Comparison of ENCODE assay signal across 10 cellular contexts in the genomic region with DNA sequence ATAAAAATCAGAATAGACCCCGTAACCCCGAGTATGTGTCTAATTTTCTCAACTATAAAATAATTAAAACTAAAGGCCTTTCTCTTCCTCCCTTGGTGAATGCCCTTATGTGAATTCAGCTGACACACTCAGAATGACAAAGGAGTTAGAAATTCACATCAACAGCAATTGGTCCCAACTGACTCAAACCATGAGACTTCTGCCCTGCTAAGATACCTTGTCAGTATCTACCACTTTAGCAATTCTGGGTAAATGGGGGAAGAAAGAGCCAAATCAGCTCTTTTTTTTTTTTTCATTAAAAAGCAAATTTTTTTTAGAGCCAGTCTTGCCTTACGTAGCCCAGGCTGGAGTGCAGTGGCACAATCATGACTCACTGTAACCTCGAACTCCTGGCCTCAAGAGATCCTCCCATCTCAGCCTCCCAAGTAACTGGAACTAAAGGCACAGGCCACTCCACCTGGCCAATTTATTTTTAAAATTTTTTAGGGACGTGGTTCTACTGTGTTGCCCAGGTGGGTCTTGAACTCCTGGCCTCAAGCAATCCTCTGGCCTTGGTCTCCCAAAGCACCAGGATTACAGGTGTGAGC. TPM values are rescaled to one million over a fixed set of nuclear protein-coding genes. Genes with fewer than 3 reads are reported as not detected.
DNase-seq lines count a peak whose midpoint lies in the region; ATAC-seq, FAIRE-seq and TF ChIP-seq lines count a peak whose summit lies in the region.
"Had no signal": no experiment of that assay in that cellular context is flagged by ENCODE, and none has a peak within 500 bp of the region (broad histone marks: within the 10 kb centered on the region; RNA-seq: fewer than 3 reads in every experiment).

No MANE protein-coding gene starts in this region.

- H3K4me2 ChIP-seq in A549 = peak overlapping the region; percentile 69
- no peak overlapping the region for H3K4me2 ChIP-seq in IMR-90 (ENCODE audit: low read depth, low read length)

- no peak for TF ChIP-seq EP300 in A549 (IDR thresholded peaks at IDR 0.05)

- H3K27me3 ChIP-seq in IMR-90 (ENCODE audit: control insufficient read depth, insufficient read depth, low read length) (no peaks in the 10 kb centered on the region), brain microvascular endothelial cell (replicated peaks) (no peaks in the 10 kb centered on the region)

- peaks cover 13 to 31% of the 10 kb centered on the region in 2 experiments; a peak in 3 of 4 replicates for H3K79me1 ChIP-seq in IMR-90 (ENCODE audit: low read depth in 1 of 2, low read length in 2 of 2)

- H3K4me1 Mint-ChIP-seq in naive B cell = peaks cover 17 to 33% (median 24%) of the 10 kb centered on the region in 3 donors

- H4K8ac ChIP-seq in IMR-90 (ENCODE audit: low read depth in 2 of 2, low read length in 2 of 2) = peak overlapping the region in 1 of 2 experiments; percentile 44; a peak in 2 of 4 replicates

- no peaks in the 10 kb centered on the region for H3K9me3 Mint-ChIP-seq in naive B cell

- intact Hi-C loops in IMR-90 (cut with micrococcal nuclease) (no loop called here), lower leg skin (cut with DNase I; ENCODE audit: low total_unique reads) (no loop called here)

- no peak overlapping the region for H4K5ac ChIP-seq in IMR-90 (ENCODE audit: low read depth, low read length)

- peak overlapping the region; percentile 38; the same call in 1 of the 2 replicates for H2BK20ac ChIP-seq in IMR-90 (ENCODE audit: low read depth, low read length)

- H3K56ac ChIP-seq in IMR-90 (ENCODE audit: extremely low read depth, insufficient read depth, low read length) = no peak overlapping the region; the same call in 1 of the 2 replicates

- peaks cover 25% of the 10 kb centered on the region for H4K20me1 ChIP-seq in IMR-90 (ENCODE audit: insufficient read depth, low read length)

- H2AK5ac ChIP-seq in IMR-90 (ENCODE audit: low read depth, low read length) = peak overlapping the region; percentile 74; the same call in 1 of the 2 replicates

- H3K36me3 ChIP-seq in IMR-90 (ENCODE audit: control insufficient read depth, insufficient read depth, low read length) (peaks cover 3% of the 10 kb centered on the region), brain microvascular endothelial cell (replicated peaks) (peaks cover 5% of the 10 kb centered on the region)
- H3K36me3 ChIP-seq: prostate gland had no signal

- no peak for FAIRE-seq in A549 (lab: Jason Lieb, UNC)
- no peak for FAIRE-seq in D721Med (lab: Jason Lieb, UNC)

- peak overlapping the region; percentile 1; the same call in 1 of the 2 replicates for H3K18ac ChIP-seq in IMR-90 (ENCODE audit: low read depth, low read length)

- H3K4ac ChIP-seq in IMR-90 (ENCODE audit: low read depth, low read length) = peak overlapping the region; percentile 57

- H4K91ac ChIP-seq in IMR-90 (ENCODE audit: insufficient read depth, low read depth, low read length) = peak overlapping the region; percentile 45; the same call in 1 of the 2 replicates

- peak overlapping the region in 6 of 8 donors; percentile 66 to 95 (median 86) for H3K4me3 Mint-ChIP-seq in naive B cell

- in situ Hi-C loops in IMR-90 (cut with MboI; ENCODE audit: low sequenced_read_pairs) (no loop called here), brain microvascular endothelial cell (cut with HindIII; ENCODE audit: low pct_ligation_motif_present, low sequenced_read_pairs) (no loop called here)

- H2BK120ac ChIP-seq in IMR-90 (ENCODE audit: low read depth, low read length) = no peak overlapping the region; the same call in 1 of the 2 replicates

- peak overlapping the region; percentile 47; the same call in 1 of the 2 replicates for H3K14ac ChIP-seq in IMR-90 (replicated peaks; ENCODE audit: low read depth, low read length)

- peak overlapping the region; percentile 47; the same call in 1 of the 3 replicates for H2BK15ac ChIP-seq in IMR-90 (ENCODE audit: low read depth, low read length)

- H3K9ac ChIP-seq in IMR-90 (ENCODE audit: low read depth, low read length) = no peak overlapping the region

- peaks cover 11% of the 10 kb centered on the region for H3K9me1 ChIP-seq in IMR-90 (ENCODE audit: insufficient read depth, low read length)

- H3K4me3 ChIP-seq in A549 (no peak overlapping the region), IMR-90 (ENCODE audit: insufficient read depth, low read depth, low read length) (no peak overlapping the region), brain microvascular endothelial cell (ENCODE audit: low read depth, low read length) (no peak overlapping the region), lower leg skin (ENCODE audit: low read depth, poor library complexity, severe bottlenecking) (no peak overlapping the region)

- TF ChIP-seq CTCF in A549 (IDR thresholded peaks at IDR 0.05) (no peak), IMR-90 (conservative IDR thresholded peaks at IDR 0.05; ENCODE audit: low read depth, low read length) (no peak), brain microvascular endothelial cell (IDR thresholded peaks at IDR 0.05; ENCODE audit: low read depth, low read length, missing control alignments) (no peak), D721Med (IDR thresholded peaks at IDR 0.05; ENCODE audit: insufficient read depth, missing control alignments) (no peak), lower leg skin (IDR thresholded peaks at IDR 0.05) (no peak)

- no TSS peak for BruUV-seq in IMR-90 (replicated peaks; lab: Mats Ljungman, UMichigan)

- ATAC-seq in A549 (no peak), IMR-90 (ENCODE audit: low read depth) (no peak), naive B cell (ENCODE audit: low read depth in 2 of 2) (no peak), HG03460 (IDR thresholded peaks at IDR 0.05; ENCODE audit: unreplicated experiment) (no peak)

- H2BK5ac ChIP-seq in IMR-90 (ENCODE audit: low read depth, low read length, poor library complexity, severe bottlenecking) = peak overlapping the region; percentile 63

- no peak overlapping the region for H2AFZ ChIP-seq in IMR-90 (replicated peaks; ENCODE audit: low read length, poor library complexity)

- TF ChIP-seq RAD21 in A549 (conservative IDR thresholded peaks at IDR 0.05 in 1 of 2, IDR thresholded peaks at IDR 0.05 in 1 of 2) (no peak), IMR-90 (IDR thresholded peaks at IDR 0.05; ENCODE audit: low read length) (no peak)

- POLR2A ChIA-PET in A549 (lab: Yijun Ruan, JAX) = interaction anchor here (1.2 to 2.5 kb wide), 3 partner anchors 27 to 57 kb away, joined by 3 to 10 read pairs (median 4); no protein-coding TSS in a partner anchor
- POLR2A ChIA-PET in IMR-90 (lab: Charles Lee; ENCODE audit: unreplicated experiment) = interaction anchor here (0.6 kb wide), 1 partner anchor 89 kb away, joined by 3 read pairs; no protein-coding TSS in a partner anchor

- CTCF ChIA-PET in A549 (lab: Yijun Ruan, JAX) = interaction anchor here (0.9 to 1.8 kb wide), 7 partner anchors 26 to 97 kb away, joined by 3 to 7 read pairs (median 4); no protein-coding TSS in a partner anchor
- CTCF ChIA-PET in IMR-90 (lab: Yijun Ruan, JAX) = interaction anchor here (0.6 to 1.8 kb wide), 3 partner anchors 45 to 487 kb away, joined by 4 to 5 read pairs (median 4); no protein-coding TSS in a partner anchor

- no peaks in the 10 kb centered on the region for H3K36me3 Mint-ChIP-seq in naive B cell

- DNase-seq in A549 (ENCODE audit: low read depth in 1 of 2, low spot score in 1 of 2) = no peak
- DNase-seq in IMR-90 = peak; percentile 59
- DNase-seq in brain microvascular endothelial cell = no peak
- no peak for DNase-seq in naive B cell
- no peak for DNase-seq in D721Med (ENCODE audit: insufficient read length, low spot score)
- no peak for DNase-seq in lower leg skin (ENCODE audit: low spot score in 2 of 2)
- DNase-seq in NCI-H1048 (lab: John Stamatoyannopoulos, UW) = no peak
- DNase-seq: activated CD4-positive, alpha-beta T cell treated with anti-CD3 and anti-CD28 coated beads for 1 hour had no signal

- TF ChIP-seq POLR2A in A549 (IDR thresholded peaks at IDR 0.05; ENCODE audit: low read length) (no peak), IMR-90 (IDR thresholded peaks at IDR 0.05; ENCODE audit: low read depth, low read length) (no peak), lower leg skin (IDR thresholded peaks at IDR 0.05) (no peak)

- H3K27me3 Mint-ChIP-seq in naive B cell = no peaks in the 10 kb centered on the region

- WGBS in A549 (ENCODE audit: missing lambda C conversion rate) = 87% methylated on average over 5 of the region's 5 CpGs
- WGBS in IMR-90 (ENCODE audit: extremely low coverage in 2 of 2, insufficient read length in 1 of 2), 2 experiments = 100% methylated on average over 1 of the region's 5 CpGs; no CpG with 5 or more reads in 1 of the 2 experiments
- WGBS in lower leg skin, 2 donors = 89 to 93% methylated on average over 5 of the region's 5 CpGs

- peak overlapping the region; percentile 14 for H2AK9ac ChIP-seq in IMR-90 (replicated peaks; ENCODE audit: low read depth, low read length, poor library complexity)

- H3K9me3 ChIP-seq in A549 = no peaks in the 10 kb centered on the region
- no peaks in the 10 kb centered on the region for H3K9me3 ChIP-seq in IMR-90 (ENCODE audit: control insufficient read depth, insufficient read depth, low read length)
- H3K9me3 ChIP-seq: prostate gland had no signal

- dilution Hi-C loops in IMR-90 (cut with HindIII; ENCODE audit: low sequenced_read_pairs, unreplicated experiment) = no loop called here

- no peak overlapping the region for H3K23ac ChIP-seq in IMR-90 (ENCODE audit: low read depth, low read length)

- H3K4me1 ChIP-seq in A549 (peaks cover 42% of the 10 kb centered on the region), IMR-90 (ENCODE audit: control insufficient read depth, insufficient read depth, low read length) (peaks cover 15% of the 10 kb centered on the region)
- H3K4me1 ChIP-seq: prostate gland had no signal

- H3K27ac Mint-ChIP-seq in naive B cell = peak overlapping the region in 4 of 6 donors; percentile 75 to 92 (median 86)

- H3K27ac ChIP-seq in A549 (peak overlapping the region; percentile 100), IMR-90 (ENCODE audit: insufficient read depth, low read length) (peak overlapping the region; percentile 5; the same call in 1 of the 2 replicates), brain microvascular endothelial cell (peak overlapping the region; percentile 79)

TF ChIP-seq in IMR-90, 13 proteins besides CTCF, POLR2A, EP300 and RAD21:
- no peak for TF ChIP-seq NFE2L2 (IDR thresholded peaks at IDR 0.05; ENCODE audit: low read depth, low read length)
- TF ChIP-seq MAFK (IDR thresholded peaks at IDR 0.05; ENCODE audit: low read depth, low read length) = peak; percentile 70

RNA-seq across cellular contexts. Expression of a gene that starts 1.7 kb away (rescaled TPM):
- polyA plus RNA-seq in A549 (2011; rRNA removed) = 94.5 and 97.3 TPM in 2 replicates
- 50.8 and 63.9 TPM in 2 replicates for polyA plus RNA-seq in A549 (2012; cell fraction: cytosol; rRNA removed)
- 65.6 and 112 TPM in 2 replicates for polyA plus RNA-seq in A549 (2012; cell fraction: nucleus; rRNA removed)
- polyA plus RNA-seq in A549 (2017; fragmentation: RNase III; extraction: RNeasy Plus Mini Kit Qiagen cat#74134 plus additional on column Dnase treatment) = 40.1 to 46.1 TPM (median 41.5 TPM) in 3 replicates
- 159 and 172 TPM in 2 replicates for polyA minus RNA-seq in A549 (2011; rRNA and poly(A)+ RNA removed)
- 123 and 131 TPM in 2 replicates for total RNA-seq in IMR-90 (2012; rRNA removed)
- 70.9 and 80.6 TPM in 2 replicates for polyA plus RNA-seq in IMR-90 (2012; rRNA removed)
- polyA plus RNA-seq in IMR-90 (2012; cell fraction: cytosol; rRNA removed) = 40.7 and 121 TPM in 2 replicates
- polyA plus RNA-seq in IMR-90 (2012; cell fraction: nucleus; rRNA removed; ENCODE audit: low replicate concordance) = 131 and 135 TPM in 2 replicates
- polyA plus RNA-seq in naive B cell (ENCODE audit: low read depth in 6 of 6) = 10 to 100 TPM in 4 of 6 donors, 1 to 10 TPM in 2; 8.9 to 21.1 (median 12.8) TPM
- total RNA-seq in lower leg skin = 100 to 1,000 TPM in 1 of 4 donors, 10 to 100 TPM in 3; 50.0 to 129 (median 68.0) TPM

Comparison
In these comparisons a context has a peak if more than half of its experiments do, and no peak if none do; other contexts are left out.
1. H3K27ac ChIP-seq: peak in every context shown above with its lines; median percentile 100 in A549; 79 in brain microvascular endothelial cell; 5 in IMR-90.